In genomic region chr16:11161974-11162373, GRCh38 we compare ENCODE assay signal across 12 cellular contexts.
DNase-seq lines count a peak whose midpoint lies in the region; ATAC-seq and TF ChIP-seq lines count a peak whose summit lies in the region.
"Had no signal": no experiment of that assay in that cellular context is flagged by ENCODE, and none has a peak within 500 bp of the region (broad histone marks: within the 10 kb centered on the region; RNA-seq: fewer than 3 reads in every experiment).

No MANE protein-coding gene starts in this region.

- H3K27ac ChIP-seq in KOPT-K1 (ENCODE audit: low read depth, low read length, poor library complexity, severe bottlenecking), result peak overlapping the region; percentile 24
- peak overlapping the region; percentile 89 to 97 for H3K27ac ChIP-seq in ascending aorta
- no peak overlapping the region for H3K27ac ChIP-seq in Karpas-422 (ENCODE audit: low read length)
- H3K27ac ChIP-seq: lower lobe of right lung had no signal

- H3K9me3 ChIP-seq in KOPT-K1 (ENCODE audit: insufficient read depth, low read length, poor library complexity, severe bottlenecking) (peaks cover 5% of the 10 kb centered on the region), ascending aorta (no peaks in the 10 kb centered on the region), Karpas-422 (ENCODE audit: low read length) (no peaks in the 10 kb centered on the region)
- H3K9me3 ChIP-seq: lower lobe of right lung had no signal

- no peaks in the 10 kb centered on the region for H3K27me3 Mint-ChIP-seq in stimulated activated memory B cell treated with anti-CD40 and anti-IgM and Interleukin-4, amounts not matched to agents 10 μg/mL and 1 μg/mL and 100 μg/mL, for 72 hours

- peaks cover 2% of the 10 kb centered on the region for H3K9me3 Mint-ChIP-seq in stimulated activated memory B cell treated with anti-CD40 and anti-IgM and Interleukin-4, amounts not matched to agents 10 μg/mL and 1 μg/mL and 100 μg/mL, for 72 hours

- intact Hi-C loops in ascending aorta (cut with DNase I) (loop anchor here (5.0 kb wide), 1 partner anchor 55 kb away; no protein-coding TSS in a partner anchor), left ventricle myocardium superior (cut with micrococcal nuclease) (no loop called here)

- no peak overlapping the region for H3K4me2 ChIP-seq in Karpas-422 (ENCODE audit: low read depth, low read length, poor library complexity, severe bottlenecking)

- H3K4me3 ChIP-seq in ascending aorta, result peak overlapping the region in 1 of 2 donors; percentile 38
- no peak overlapping the region for H3K4me3 ChIP-seq in Karpas-422 (ENCODE audit: low read length)
- H3K4me3 ChIP-seq: lower lobe of right lung had no signal

- H3K9ac ChIP-seq in Karpas-422 (ENCODE audit: low read length), result no peak overlapping the region

- H3K27me3 ChIP-seq in ascending aorta (no peaks in the 10 kb centered on the region), Karpas-422 (ENCODE audit: low read length) (no peaks in the 10 kb centered on the region)

- H3K4me3 Mint-ChIP-seq in stimulated activated memory B cell treated with anti-CD40 and anti-IgM and Interleukin-4, amounts not matched to agents 10 μg/mL and 1 μg/mL and 100 μg/mL, for 72 hours, result no peak overlapping the region

- ATAC-seq in left ventricle myocardium superior (peak; percentile 82), HG03378 (IDR thresholded peaks at IDR 0.05; ENCODE audit: unreplicated experiment) (no peak)
- no peak for ATAC-seq in stimulated activated memory B cell treated with anti-CD40 and anti-IgM and Interleukin-4, amounts not matched to agents 10 μg/mL and 1 μg/mL and 100 μg/mL, for 72 hours

- H3K36me3 ChIP-seq in KOPT-K1 (ENCODE audit: insufficient read depth, low read length), result peaks cover 8% of the 10 kb centered on the region; the same call in 1 of the 2 replicates
- peaks cover 0 to 7% of the 10 kb centered on the region in 2 donors for H3K36me3 ChIP-seq in ascending aorta
- no peaks in the 10 kb centered on the region for H3K36me3 ChIP-seq in Karpas-422 (ENCODE audit: insufficient read depth, low read length)

- H3K4me1 ChIP-seq in ascending aorta (peaks cover 15 to 23% of the 10 kb centered on the region in 2 donors), Karpas-422 (ENCODE audit: low read length) (no peaks in the 10 kb centered on the region)
- H3K4me1 ChIP-seq: lower lobe of right lung had no signal

- H2AFZ ChIP-seq in Karpas-422 (ENCODE audit: low read length), result no peak overlapping the region

- peaks cover 65% of the 10 kb centered on the region for H3K36me3 Mint-ChIP-seq in stimulated activated memory B cell treated with anti-CD40 and anti-IgM and Interleukin-4, amounts not matched to agents 10 μg/mL and 1 μg/mL and 100 μg/mL, for 72 hours

- peaks cover 15% of the 10 kb centered on the region for H3K4me1 Mint-ChIP-seq in stimulated activated memory B cell treated with anti-CD40 and anti-IgM and Interleukin-4, amounts not matched to agents 10 μg/mL and 1 μg/mL and 100 μg/mL, for 72 hours

- H4K20me1 ChIP-seq in Karpas-422 (ENCODE audit: insufficient read depth, low read depth, low read length), result peaks cover 13% of the 10 kb centered on the region; the same call in 1 of the 2 replicates

- H3K9me2 ChIP-seq in Karpas-422 (replicated peaks; ENCODE audit: insufficient read depth, low read length), result no peaks in the 10 kb centered on the region

- no peak for DNase-seq in ascending aorta (ENCODE audit: low spot score in 2 of 2)
- peak; percentile 31 for DNase-seq in left ventricle myocardium superior
- no peak for DNase-seq in NCI-H128 (lab: John Stamatoyannopoulos, UW; ENCODE audit: unreplicated experiment)
- no peak for DNase-seq in Karpas-422
- DNase-seq: activated CD8-positive, alpha-beta memory T cell treated with anti-CD3 and anti-CD28 coated beads, Interleukin-2, amount 50 U/mL, for 4 hours; lower lobe of right lung; NCI-H1694 treated with DMSO at 0.1 percent for 48 hours; NCI-H510A treated with DMSO at 0.1 percent for 48 hours; small intestine had no signal

- no peak for TF ChIP-seq CTCF in ascending aorta (IDR thresholded peaks at IDR 0.05)

- H3K27ac Mint-ChIP-seq in stimulated activated memory B cell treated with anti-CD40 and anti-IgM and Interleukin-4, amounts not matched to agents 10 μg/mL and 1 μg/mL and 100 μg/mL, for 72 hours, result peak overlapping the region; percentile 68

- H3K79me2 ChIP-seq in Karpas-422 (ENCODE audit: low read length), result no peaks in the 10 kb centered on the region
